Comparison of ENCODE assay signal across 10 cellular contexts in genomic region chr12:108542320-108542719, GRCh38.
"Had no signal": no experiment of that assay in that cellular context is flagged by ENCODE, and none has a peak within 500 bp of the region (broad histone marks: within the 10 kb centered on the region; RNA-seq: fewer than 3 reads in every experiment).

No MANE protein-coding gene starts in this region.

- H3K4me3 Mint-ChIP-seq: activated CD4-positive, alpha-beta memory T cell treated with anti-CD3 and anti-CD28 coated beads for 36 hours; activated naive CD8-positive, alpha-beta T cell treated with anti-CD3 and anti-CD28 coated beads, Interleukin-2, amount 50 U/mL, for 24 hours; nephron progenitor cell; stimulated activated naive CD8-positive, alpha-beta T cell treated with anti-CD3 and anti-CD28 coated beads, Interleukin-15, Interleukin-2, amounts not matched to agents 100 ng/mL and 50 ng/mL, for 24 hours had no signal

- DNase-seq: activated CD4-positive, alpha-beta memory T cell treated with anti-CD3 and anti-CD28 coated beads for 36 hours; activated naive CD8-positive, alpha-beta T cell treated with anti-CD3 and anti-CD28 coated beads, Interleukin-2, amount 50 U/mL, for 24 hours; colonic mucosa; effector CD4-positive, alpha-beta T cell; kidney; nephron progenitor cell; stimulated activated CD4-positive, alpha-beta T cell treated with anti-CD3 and anti-CD28 coated beads, Interleukin-12 subunit alpha, Interleukin-12 subunit beta, amount 100 ng/mL, for 4 hours; testis had no signal

- H3K4me1 ChIP-seq: colonic mucosa, gastroesophageal sphincter had no signal

- H3K27me3 ChIP-seq: colonic mucosa, gastroesophageal sphincter, testis had no signal

- ATAC-seq: activated naive CD8-positive, alpha-beta T cell treated with anti-CD3 and anti-CD28 coated beads, Interleukin-2, amount 50 U/mL, for 24 hours; gastroesophageal sphincter had no signal

- H3K9me3 ChIP-seq: colonic mucosa, gastroesophageal sphincter, testis had no signal

- H3K27ac ChIP-seq: colonic mucosa, gastroesophageal sphincter, testis had no signal

- H3K4me1 Mint-ChIP-seq: nephron progenitor cell had no signal

- H3K27me3 Mint-ChIP-seq: activated CD4-positive, alpha-beta memory T cell treated with anti-CD3 and anti-CD28 coated beads for 36 hours; activated naive CD8-positive, alpha-beta T cell treated with anti-CD3 and anti-CD28 coated beads, Interleukin-2, amount 50 U/mL, for 24 hours; stimulated activated naive CD8-positive, alpha-beta T cell treated with anti-CD3 and anti-CD28 coated beads, Interleukin-15, Interleukin-2, amounts not matched to agents 100 ng/mL and 50 ng/mL, for 24 hours had no signal

- H3K27ac Mint-ChIP-seq: activated CD4-positive, alpha-beta memory T cell treated with anti-CD3 and anti-CD28 coated beads for 36 hours; activated naive CD8-positive, alpha-beta T cell treated with anti-CD3 and anti-CD28 coated beads, Interleukin-2, amount 50 U/mL, for 24 hours; stimulated activated naive CD8-positive, alpha-beta T cell treated with anti-CD3 and anti-CD28 coated beads, Interleukin-15, Interleukin-2, amounts not matched to agents 100 ng/mL and 50 ng/mL, for 24 hours had no signal

- H3K4me3 ChIP-seq: colonic mucosa, gastroesophageal sphincter, testis had no signal

- H3K9me3 Mint-ChIP-seq: activated CD4-positive, alpha-beta memory T cell treated with anti-CD3 and anti-CD28 coated beads for 36 hours; activated naive CD8-positive, alpha-beta T cell treated with anti-CD3 and anti-CD28 coated beads, Interleukin-2, amount 50 U/mL, for 24 hours; nephron progenitor cell; stimulated activated naive CD8-positive, alpha-beta T cell treated with anti-CD3 and anti-CD28 coated beads, Interleukin-15, Interleukin-2, amounts not matched to agents 100 ng/mL and 50 ng/mL, for 24 hours had no signal
